ENCODE assay signal across 20 cellular contexts in genomic region chr1:201565024-201565730, GRCh38. TPM values are rescaled to one million over a fixed set of nuclear protein-coding genes. Genes with fewer than 3 reads are reported as not detected.
DNase-seq lines count a peak whose midpoint lies in the region; TF ChIP-seq lines count a peak whose summit lies in the region.
"Had no signal": no experiment of that assay in that cellular context is flagged by ENCODE, and none has a peak within 500 bp of the region (broad histone marks: within the 10 kb centered on the region; RNA-seq: fewer than 3 reads in every experiment).

No MANE protein-coding gene starts in this region.

- peaks cover 35% of the 10 kb centered on the region for H3K36me3 ChIP-seq in osteoblast (ENCODE audit: insufficient read depth, low read length)
- H3K36me3 ChIP-seq: colonic mucosa, vagina had no signal

- peaks cover 91% of the 10 kb centered on the region for H3K79me2 ChIP-seq in osteoblast (ENCODE audit: insufficient read depth, low read length)

- DNase-seq in AG10803 (ENCODE audit: low read depth): peak; percentile 45
- peak; percentile 98 for DNase-seq in SK-MEL-5 (ENCODE audit: low read depth, low spot score)
- peak; percentile 35 for DNase-seq in fibroblast of gingiva (ENCODE audit: low read depth)
- DNase-seq in osteoblast (ENCODE audit: insufficient read length, low spot score, missing footprints): peak; percentile 45
- no peak for DNase-seq in mesenteric fat pad (ENCODE audit: low spot score)
- DNase-seq in activated naive CD4-positive, alpha-beta T cell (lab: John Stamatoyannopoulos, UW): no peak
- no peak for DNase-seq in activated naive CD4-positive, alpha-beta T cell treated with anti-CD3 and anti-CD28 coated beads, Interleukin-2, amount 50 U/mL, for 16 hours
- DNase-seq in ureter (ENCODE audit: low spot score): no peak
- DNase-seq: ACHN; activated CD4-positive, alpha-beta T cell treated with anti-CD3 and anti-CD28 coated beads, Interleukin-2, amount 50 U/mL, for 1 hour; activated naive CD8-positive, alpha-beta T cell treated with anti-CD3 and anti-CD28 coated beads for 36 hours; colonic mucosa; GDM1; NCI-H2081 treated with DMSO at 0.1 percent for 48 hours; NCI-H526 treated with DMSO at 0.1 percent for 48 hours; OCI-M1; stimulated activated naive CD4-positive, alpha-beta T cell treated with Interleukin-2 at 50 U/mL for 16 hours had no signal

- H3K4me2 ChIP-seq in osteoblast (ENCODE audit: insufficient read depth, low read length): peak overlapping the region; percentile 29

- H2AFZ ChIP-seq in osteoblast (ENCODE audit: low read length): no peak overlapping the region

- in situ Hi-C loops in SK-MEL-5 (cut with HindIII; ENCODE audit: low pct_unique_long_range_greater_than_20kb, low sequenced_read_pairs): no loop called here

- H3K9me3 ChIP-seq in osteoblast (ENCODE audit: low read depth, low read length): no peaks in the 10 kb centered on the region
- H3K9me3 ChIP-seq: colonic mucosa, vagina had no signal

- H3K4me3 ChIP-seq in AG10803 (ENCODE audit: low read length): peak overlapping the region; percentile 21
- no peak overlapping the region for H3K4me3 ChIP-seq in osteoblast (ENCODE audit: insufficient read depth, low read length)
- H3K4me3 ChIP-seq: colonic mucosa, skin epidermis, vagina had no signal

- peaks cover 15% of the 10 kb centered on the region for H4K20me1 ChIP-seq in osteoblast (ENCODE audit: insufficient read depth, low read length)

- TF ChIP-seq CTCF in AG10803 (conservative IDR thresholded peaks at IDR 0.05; ENCODE audit: low read length) (no peak), osteoblast (IDR thresholded peaks at IDR 0.05; ENCODE audit: extremely low read depth, low read depth, low read length) (no peak)

- H3K4me1 ChIP-seq in osteoblast (ENCODE audit: insufficient read depth, low read length): peaks cover 52% of the 10 kb centered on the region
- H3K4me1 ChIP-seq: colonic mucosa had no signal

- H3K27ac ChIP-seq in osteoblast (ENCODE audit: low read depth, low read length): peak overlapping the region; percentile 96
- H3K27ac ChIP-seq: colonic mucosa, epithelial cell of prostate, vagina had no signal

- H3K27me3 ChIP-seq in osteoblast (ENCODE audit: insufficient read depth, low read length): no peaks in the 10 kb centered on the region
- H3K27me3 ChIP-seq: colonic mucosa, vagina had no signal

RNA-seq across cellular contexts. Expression of gene NAV1, which starts 26.2 kb away (rescaled TPM):
- 13.7 and 15.3 TPM in 2 replicates for total RNA-seq in SK-MEL-5 (2014; rRNA removed; shearing (Covaris generic))
- polyA plus RNA-seq in SK-MEL-5 (2015; cell fraction: cytosol; rRNA removed): 12.5 and 20.5 TPM in 2 replicates
- polyA plus RNA-seq in SK-MEL-5 (2015; cell fraction: nucleus; rRNA removed): 13.0 and 34.3 TPM in 2 replicates
- total RNA-seq in osteoblast (47.0 and 47.1 TPM in 2 replicates), mesenteric fat pad (133 TPM), ureter (49.3 TPM)

RNA-seq across cellular contexts. Expression of gene CSRP1, which starts 58.3 kb away (rescaled TPM):
- total RNA-seq in SK-MEL-5 (2014; rRNA removed; shearing (Covaris generic)): 56.4 and 67.0 TPM in 2 replicates
- 92.8 and 99.8 TPM in 2 replicates for polyA plus RNA-seq in SK-MEL-5 (2015; cell fraction: cytosol; rRNA removed)
- polyA plus RNA-seq in SK-MEL-5 (2015; cell fraction: nucleus; rRNA removed): 42.4 and 43.1 TPM in 2 replicates
- total RNA-seq in osteoblast (389 and 480 TPM in 2 replicates), mesenteric fat pad (151 TPM), ureter (545 TPM)

Comparison
In these comparisons a context has a peak if more than half of its experiments do, and no peak if none do; other contexts are left out.
1. DNase-seq: peak in AG10803 (single experiment), SK-MEL-5 (single experiment), fibroblast of gingiva (single experiment) and osteoblast (single experiment); none in mesenteric fat pad (single experiment), activated naive CD4-positive, alpha-beta T cell (0 of 4), activated naive CD4-positive, alpha-beta T cell treated with anti-CD3 and anti-CD28 coated beads, Interleukin-2, amount 50 U/mL, for 16 hours (single experiment) and ureter (single experiment).